13 cellular contexts compared by ENCODE assay signal in genomic region chr4:168881754-168882153, GRCh38.
A peak's percentile ranks its signal among the peaks of the same experiment; 100 is the strongest.
DNase-seq lines count a peak whose midpoint lies in the region; ATAC-seq and TF ChIP-seq lines count a peak whose summit lies in the region.
"Had no signal": no experiment of that assay in that cellular context is flagged by ENCODE, and none has a peak within 500 bp of the region (broad histone marks: within the 10 kb centered on the region; RNA-seq: fewer than 3 reads in every experiment).

No MANE protein-coding gene starts in this region.

- H3K9me3 ChIP-seq in IMR-90 (ENCODE audit: control insufficient read depth, insufficient read depth, low read length) (peaks cover 4% of the 10 kb centered on the region), transverse colon (no peaks in the 10 kb centered on the region)
- H3K9me3 ChIP-seq: heart right ventricle, vagina had no signal

- H3K36me3 ChIP-seq in IMR-90 (ENCODE audit: control insufficient read depth, insufficient read depth, low read length): peaks cover 28% of the 10 kb centered on the region
- peaks cover 0 to 3% (median 0%) of the 10 kb centered on the region in 4 donors for H3K36me3 ChIP-seq in transverse colon

- H2AK9ac ChIP-seq in IMR-90 (replicated peaks; ENCODE audit: low read depth, low read length, poor library complexity): no peak overlapping the region

- H2BK5ac ChIP-seq in IMR-90 (ENCODE audit: low read depth, low read length, poor library complexity, severe bottlenecking): peak overlapping the region; percentile 68

- H3K18ac ChIP-seq in IMR-90 (ENCODE audit: low read depth, low read length): peak overlapping the region; percentile 61

- POLR2A ChIA-PET in IMR-90 (lab: Charles Lee; ENCODE audit: unreplicated experiment): no interaction called here

- TF ChIP-seq CTCF in IMR-90 (conservative IDR thresholded peaks at IDR 0.05; ENCODE audit: low read depth, low read length) (no peak), transverse colon (IDR thresholded peaks at IDR 0.05) (no peak)

- H3K27ac ChIP-seq in IMR-90 (ENCODE audit: insufficient read depth, low read length): peak overlapping the region; percentile 61; the same call in 1 of the 2 replicates
- H3K27ac ChIP-seq in transverse colon: peak overlapping the region; percentile 70 to 83 (median 82)
- H3K27ac ChIP-seq: HL-60 had no signal

- intact Hi-C loops in IMR-90 (cut with micrococcal nuclease) (no loop called here), transverse colon (cut with DNase I; ENCODE audit: low total_unique reads) (no loop called here)

- CTCF ChIA-PET in IMR-90 (lab: Yijun Ruan, JAX): interaction anchor here (0.7 kb wide), 1 partner anchor 12 kb away, joined by 3 read pairs; no protein-coding TSS in a partner anchor

- DNase-seq in IMR-90: no peak
- peak; percentile 65 for DNase-seq in glomerular visceral epithelial cell (ENCODE audit: extremely low spot score)
- no peak for DNase-seq in transverse colon
- no peak for DNase-seq in islet precursor cell
- DNase-seq: activated naive CD4-positive, alpha-beta T cell treated with anti-CD3 and anti-CD28 coated beads, Interleukin-2, amount 50 U/mL, for 16 hours; heart right ventricle; NCI-H1092; NCI-H748 treated with DMSO at 0.1 percent for 48 hours had no signal

- H4K20me1 ChIP-seq in IMR-90 (ENCODE audit: insufficient read depth, low read length): no peaks in the 10 kb centered on the region; the same call in none of the 2 replicates

- peak overlapping the region; percentile 68 for H2BK120ac ChIP-seq in IMR-90 (ENCODE audit: low read depth, low read length)

- TF ChIP-seq POLR2A in IMR-90 (IDR thresholded peaks at IDR 0.05; ENCODE audit: low read depth, low read length): no peak
- TF ChIP-seq POLR2A in transverse colon (IDR thresholded peaks at IDR 0.05): no peak

- peaks cover 25% of the 10 kb centered on the region for H3K4me1 ChIP-seq in IMR-90 (ENCODE audit: control insufficient read depth, insufficient read depth, low read length)
- peaks cover 0 to 56% (median 4%) of the 10 kb centered on the region in 4 donors for H3K4me1 ChIP-seq in transverse colon

- H3K9ac ChIP-seq in IMR-90 (ENCODE audit: low read depth, low read length): no peak overlapping the region

- no peak overlapping the region for H3K4me3 ChIP-seq in IMR-90 (ENCODE audit: insufficient read depth, low read depth, low read length)
- H3K4me3 ChIP-seq in transverse colon: no peak overlapping the region
- H3K4me3 ChIP-seq: heart right ventricle, vagina had no signal

- peak overlapping the region; percentile 26 for H3K14ac ChIP-seq in IMR-90 (replicated peaks; ENCODE audit: low read depth, low read length)

- TF ChIP-seq RAD21 in IMR-90 (IDR thresholded peaks at IDR 0.05; ENCODE audit: low read length): no peak

- TF ChIP-seq EP300 in transverse colon (IDR thresholded peaks at IDR 0.05; ENCODE audit: low read depth): no peak

- peak overlapping the region; percentile 48; the same call in 1 of the 2 replicates for H4K5ac ChIP-seq in IMR-90 (ENCODE audit: low read depth, low read length)

- peaks cover 40 to 64% of the 10 kb centered on the region in 2 experiments for H3K79me1 ChIP-seq in IMR-90 (ENCODE audit: low read depth in 1 of 2, low read length in 2 of 2)

- ATAC-seq in GM21381 (IDR thresholded peaks at IDR 0.05; ENCODE audit: unreplicated experiment) (peak; percentile 2), IMR-90 (ENCODE audit: low read depth) (no peak), GM19467 (IDR thresholded peaks at IDR 0.05; ENCODE audit: unreplicated experiment) (no peak), HG02870 (IDR thresholded peaks at IDR 0.05; ENCODE audit: unreplicated experiment) (no peak)

- WGBS in IMR-90 (ENCODE audit: extremely low coverage in 2 of 2, insufficient read length in 1 of 2), 2 experiments: 100% methylated on average over 1 of the region's 1 CpG; no CpG with 5 or more reads in 1 of the 2 experiments
- WGBS in transverse colon (ENCODE audit: low coverage in 1 of 2), 2 donors: 100% methylated on average over 1 of the region's 1 CpG; no CpG with 5 or more reads in 1 of the 2 donors

- peak overlapping the region; percentile 68 for H3K4ac ChIP-seq in IMR-90 (ENCODE audit: low read depth, low read length)

- peak overlapping the region; percentile 59; the same call in 1 of the 3 replicates for H2BK15ac ChIP-seq in IMR-90 (ENCODE audit: low read depth, low read length)

- H2AFZ ChIP-seq in IMR-90 (replicated peaks; ENCODE audit: low read length, poor library complexity): no peak overlapping the region

- BruUV-seq in IMR-90 (replicated peaks; lab: Mats Ljungman, UMichigan): no TSS peak

- peak overlapping the region; percentile 62; the same call in 1 of the 2 replicates for H2BK20ac ChIP-seq in IMR-90 (ENCODE audit: low read depth, low read length)

- no peak overlapping the region for H4K8ac ChIP-seq in IMR-90 (ENCODE audit: low read depth in 2 of 2, low read length in 2 of 2)

- H3K56ac ChIP-seq in IMR-90 (ENCODE audit: extremely low read depth, insufficient read depth, low read length): no peak overlapping the region; the same call in 1 of the 2 replicates

- in situ Hi-C loops in IMR-90 (cut with MboI; ENCODE audit: low sequenced_read_pairs): no loop called here
- in situ Hi-C loops in transverse colon (cut with MboI; ENCODE audit: low pct_ligation_motif_present in 1 of 4, low pct_unique_long_range_greater_than_20kb in 1 of 4, low sequenced_read_pairs in 3 of 4): no loop called here

- H2AK5ac ChIP-seq in IMR-90 (ENCODE audit: low read depth, low read length): peak overlapping the region; percentile 65; the same call in 1 of the 2 replicates

- peaks cover 9% of the 10 kb centered on the region for H3K9me1 ChIP-seq in IMR-90 (ENCODE audit: insufficient read depth, low read length)

- dilution Hi-C loops in IMR-90 (cut with HindIII; ENCODE audit: low sequenced_read_pairs, unreplicated experiment): no loop called here

- H4K91ac ChIP-seq in IMR-90 (ENCODE audit: insufficient read depth, low read depth, low read length): peak overlapping the region; percentile 43; the same call in 1 of the 2 replicates

- H3K4me2 ChIP-seq in IMR-90 (ENCODE audit: low read depth, low read length): no peak overlapping the region

- H3K27me3 ChIP-seq in IMR-90 (ENCODE audit: control insufficient read depth, insufficient read depth, low read length): no peaks in the 10 kb centered on the region
- H3K27me3 ChIP-seq in transverse colon: no peaks in the 10 kb centered on the region
- H3K27me3 ChIP-seq: vagina had no signal

- H3K23ac ChIP-seq in IMR-90 (ENCODE audit: low read depth, low read length): peak overlapping the region; percentile 36; the same call in 1 of the 2 replicates

TF ChIP-seq in IMR-90, 13 proteins besides CTCF, POLR2A, EP300 and RAD21:
- TF ChIP-seq MAFK (IDR thresholded peaks at IDR 0.05; ENCODE audit: low read depth, low read length): no peak
- TF ChIP-seq CEBPB (IDR thresholded peaks at IDR 0.05; ENCODE audit: low read depth, low read length): no peak
- no peak for TF ChIP-seq MAZ (IDR thresholded peaks at IDR 0.05; ENCODE audit: borderline replicate concordance, low read depth, low read length)
- TF ChIP-seq ELK1 (IDR thresholded peaks at IDR 0.05; ENCODE audit: borderline replicate concordance, low read depth, low read length): no peak
- TF ChIP-seq MXI1 (IDR thresholded peaks at IDR 0.05; ENCODE audit: borderline replicate concordance, low read depth, low read length): no peak
- no peak for TF ChIP-seq USF2 (IDR thresholded peaks at IDR 0.05; ENCODE audit: low read depth, low read length)
- TF ChIP-seq BHLHE40 (IDR thresholded peaks at IDR 0.05; ENCODE audit: low read depth, low read length): no peak
- TF ChIP-seq SMC3 (IDR thresholded peaks at IDR 0.05; ENCODE audit: low read depth, low read length): no peak
- no peak for TF ChIP-seq CHD1 (IDR thresholded peaks at IDR 0.05; ENCODE audit: low read depth, low read length)
- TF ChIP-seq RCOR1 (IDR thresholded peaks at IDR 0.05; ENCODE audit: insufficient replicate concordance, low read length): no peak
- TF ChIP-seq FOS (IDR thresholded peaks at IDR 0.05; ENCODE audit: low read depth, low read length): no peak
- no peak for TF ChIP-seq RFX5 (IDR thresholded peaks at IDR 0.05; ENCODE audit: low read depth, low read length)
- TF ChIP-seq NFE2L2 (IDR thresholded peaks at IDR 0.05; ENCODE audit: low read depth, low read length): no peak
TF ChIP-seq in IMR-90: peak in this region for 0.
